1 cellular context compared by ENCODE assay signal in genomic region chr22:36528795-36529718, GRCh38.
TF ChIP-seq lines count a peak whose summit lies in the region.

A gene with protein sequence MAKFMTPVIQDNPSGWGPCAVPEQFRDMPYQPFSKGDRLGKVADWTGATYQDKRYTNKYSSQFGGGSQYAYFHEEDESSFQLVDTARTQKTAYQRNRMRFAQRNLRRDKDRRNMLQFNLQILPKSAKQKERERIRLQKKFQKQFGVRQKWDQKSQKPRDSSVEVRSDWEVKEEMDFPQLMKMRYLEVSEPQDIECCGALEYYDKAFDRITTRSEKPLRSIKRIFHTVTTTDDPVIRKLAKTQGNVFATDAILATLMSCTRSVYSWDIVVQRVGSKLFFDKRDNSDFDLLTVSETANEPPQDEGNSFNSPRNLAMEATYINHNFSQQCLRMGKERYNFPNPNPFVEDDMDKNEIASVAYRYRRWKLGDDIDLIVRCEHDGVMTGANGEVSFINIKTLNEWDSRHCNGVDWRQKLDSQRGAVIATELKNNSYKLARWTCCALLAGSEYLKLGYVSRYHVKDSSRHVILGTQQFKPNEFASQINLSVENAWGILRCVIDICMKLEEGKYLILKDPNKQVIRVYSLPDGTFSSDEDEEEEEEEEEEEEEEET (minus strand): TSS chr22:36529166. CDS start chr22:36526121, 3,045 bp downstream.

TF ChIP-seq in SK-N-SH, 30 proteins besides CTCF, POLR2A, EP300 and RAD21 (continued from another document):
- peak; percentile 64 for TF ChIP-seq ZBTB33 (IDR thresholded peaks at IDR 0.05; ENCODE audit: borderline replicate concordance, low read depth)
- TF ChIP-seq MXI1 (IDR thresholded peaks at IDR 0.05; ENCODE audit: low read depth, low read length) = peak; percentile 88; the same call in 1 of the 2 replicates
- no peak for TF ChIP-seq RCOR1 (IDR thresholded peaks at IDR 0.05; ENCODE audit: low read length)
- TF ChIP-seq, protein P1, sequence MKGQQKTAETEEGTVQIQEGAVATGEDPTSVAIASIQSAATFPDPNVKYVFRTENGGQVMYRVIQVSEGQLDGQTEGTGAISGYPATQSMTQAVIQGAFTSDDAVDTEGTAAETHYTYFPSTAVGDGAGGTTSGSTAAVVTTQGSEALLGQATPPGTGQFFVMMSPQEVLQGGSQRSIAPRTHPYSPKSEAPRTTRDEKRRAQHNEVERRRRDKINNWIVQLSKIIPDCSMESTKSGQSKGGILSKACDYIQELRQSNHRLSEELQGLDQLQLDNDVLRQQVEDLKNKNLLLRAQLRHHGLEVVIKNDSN (IDR thresholded peaks at IDR 0.05; ENCODE audit: borderline replicate concordance, low read depth) = no peak
- peak; percentile 99 for TF ChIP-seq ELF1 (IDR thresholded peaks at IDR 0.05)
- 0 out of 2 replicates have a peak, but pooled peaks have one; percentile 30 for TF ChIP-seq FOXJ3 (CRISPR knock-in tag; IDR thresholded peaks at IDR 0.05)
- TF ChIP-seq YY1 (IDR thresholded peaks at IDR 0.05; ENCODE audit: low read depth) = peak; percentile 72; the same call in 1 of the 2 replicates
- no peak for TF ChIP-seq TEAD4 (IDR thresholded peaks at IDR 0.05; ENCODE audit: borderline replicate concordance, insufficient read depth)
- peak; percentile 92 for TF ChIP-seq CHD2 (IDR thresholded peaks at IDR 0.05; ENCODE audit: low read length, partially characterized antibody)
- no peak for TF ChIP-seq JUND (IDR thresholded peaks at IDR 0.05)
- peak; percentile 93 for TF ChIP-seq GABPA (IDR thresholded peaks at IDR 0.05; ENCODE audit: low read depth)
- TF ChIP-seq NRF1 (IDR thresholded peaks at IDR 0.05; ENCODE audit: low read depth, low read length) = peak; percentile 65
- no peak for TF ChIP-seq SMC3 (IDR thresholded peaks at IDR 0.05; ENCODE audit: low read depth, low read length)
- TF ChIP-seq MAX (IDR thresholded peaks at IDR 0.05; ENCODE audit: low read depth) = peak; percentile 84
- TF ChIP-seq IRF3 (IDR thresholded peaks at IDR 0.05; ENCODE audit: low read depth, low read length) = no peak
